ENCODE assay signal across 10 cellular contexts in the genomic region with DNA sequence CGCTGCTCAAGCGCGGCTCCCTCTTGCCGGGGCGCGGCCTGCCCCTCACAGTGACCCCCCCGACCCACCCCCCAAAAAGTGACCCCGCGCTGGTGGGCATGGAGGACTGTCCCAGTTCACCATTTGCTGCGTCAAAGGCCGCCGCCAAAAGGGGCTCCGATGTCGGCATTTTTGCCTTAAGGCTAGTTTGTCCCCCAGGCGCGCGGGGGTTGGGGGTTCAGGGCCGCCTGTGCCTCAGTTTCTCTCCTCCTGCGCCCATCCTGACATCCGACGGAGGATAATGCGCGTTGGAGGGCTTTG. TPM values are rescaled to one million over a fixed set of nuclear protein-coding genes. Genes with fewer than 3 reads are reported as not detected.
DNase-seq lines count a peak whose midpoint lies in the region; ATAC-seq and TF ChIP-seq lines count a peak whose summit lies in the region.
"Had no signal": no experiment of that assay in that cellular context is flagged by ENCODE, and none has a peak within 500 bp of the region (broad histone marks: within the 10 kb centered on the region; RNA-seq: fewer than 3 reads in every experiment).

No MANE protein-coding gene starts in this region.

- CTCF ChIA-PET in mammary epithelial cell (lab: Charles Lee; ENCODE audit: low non-redundant PET) = no interaction called here

- H2BK120ac ChIP-seq in mesendoderm (ENCODE audit: low read depth, low read length) = no peak overlapping the region

- H3K79me1 ChIP-seq in mesendoderm (ENCODE audit: low read length) = no peaks in the 10 kb centered on the region

- H3K4me3 ChIP-seq in left ventricle myocardium inferior (peak overlapping the region; percentile 59), mammary epithelial cell (replicated peaks in 1 of 3; ENCODE audit: insufficient read depth in 1 of 3, low read depth in 2 of 3, low read length in 3 of 3) (peak overlapping the region; percentile 29 to 65 (median 51)), muscle layer of duodenum (ENCODE audit: low read depth in 1 of 2, low read length in 2 of 2) (peak overlapping the region; percentile 41 to 45), uterus (peak overlapping the region; percentile 39 to 42), mesendoderm (ENCODE audit: low read length) (no peak overlapping the region)

- ATAC-seq in left cardiac atrium (no peak), HG02870 (IDR thresholded peaks at IDR 0.05; ENCODE audit: unreplicated experiment) (no peak), GM21619 (IDR thresholded peaks at IDR 0.05; ENCODE audit: unreplicated experiment) (no peak)

- TF ChIP-seq CTCF in left ventricle myocardium inferior (IDR thresholded peaks at IDR 0.05; ENCODE audit: borderline replicate concordance) (no peak), mammary epithelial cell (conservative IDR thresholded peaks at IDR 0.05 in 1 of 2, IDR thresholded peaks at IDR 0.05 in 1 of 2; ENCODE audit: extremely low read depth in 1 of 2, insufficient read depth in 1 of 2, low read depth in 1 of 2, low read length in 2 of 2) (no peak), uterus (IDR thresholded peaks at IDR 0.05) (no peak)

- TF ChIP-seq POLR2A in uterus (IDR thresholded peaks at IDR 0.05) = no peak

- H3K4ac ChIP-seq in mesendoderm (ENCODE audit: low read depth, low read length) = no peak overlapping the region

- H2AFZ ChIP-seq in mammary epithelial cell (ENCODE audit: low read depth, low read length) = peak overlapping the region; percentile 77

- H3K4me2 ChIP-seq in mammary epithelial cell (ENCODE audit: insufficient read depth, low read depth, low read length) (peak overlapping the region; percentile 99), mesendoderm (ENCODE audit: low read length) (no peak overlapping the region)

- no peaks in the 10 kb centered on the region for H3K36me3 ChIP-seq in left ventricle myocardium inferior
- H3K36me3 ChIP-seq in mammary epithelial cell (ENCODE audit: insufficient read depth, low read length) = no peaks in the 10 kb centered on the region
- peaks cover 0 to 8% of the 10 kb centered on the region in 2 donors for H3K36me3 ChIP-seq in muscle layer of duodenum (ENCODE audit: control insufficient read depth in 1 of 2, insufficient read depth in 2 of 2, low read length in 2 of 2)
- H3K36me3 ChIP-seq in uterus = no peaks in the 10 kb centered on the region
- H3K36me3 ChIP-seq in mesendoderm (ENCODE audit: control insufficient read depth, insufficient read depth, low read length) = no peaks in the 10 kb centered on the region
- H3K36me3 ChIP-seq: adrenal gland had no signal

- no peak overlapping the region for H3K18ac ChIP-seq in mesendoderm (ENCODE audit: low read length)

- peaks cover 100% of the 10 kb centered on the region for H3K4me1 ChIP-seq in left ventricle myocardium inferior
- H3K4me1 ChIP-seq in mammary epithelial cell (ENCODE audit: insufficient read depth, low read length) = peaks cover 63% of the 10 kb centered on the region
- H3K4me1 ChIP-seq in muscle layer of duodenum (ENCODE audit: control insufficient read depth in 1 of 2, insufficient read depth in 2 of 2, low read length in 2 of 2) = peaks cover 16 to 85% of the 10 kb centered on the region in 2 donors
- peaks cover 8 to 41% of the 10 kb centered on the region in 2 donors for H3K4me1 ChIP-seq in uterus
- H3K4me1 ChIP-seq in mesendoderm (ENCODE audit: control insufficient read depth, low read depth, low read length) = no peaks in the 10 kb centered on the region

- H3K9me3 ChIP-seq in left ventricle myocardium inferior (replicated peaks) (no peaks in the 10 kb centered on the region), mammary epithelial cell (replicated peaks; ENCODE audit: insufficient read depth, low read length) (no peaks in the 10 kb centered on the region), muscle layer of duodenum (ENCODE audit: control insufficient read depth in 1 of 2, low read length in 2 of 2) (no peaks in the 10 kb centered on the region), uterus (no peaks in the 10 kb centered on the region)
- H3K9me3 ChIP-seq: adrenal gland had no signal

- dilution Hi-C loops in mammary epithelial cell (cut with HindIII; ENCODE audit: low sequenced_read_pairs) = no loop called here

- H2BK15ac ChIP-seq in mesendoderm (replicated peaks; ENCODE audit: low read depth) = no peak overlapping the region

- no peak overlapping the region for H3K56ac ChIP-seq in mesendoderm (ENCODE audit: low read length)

- H3K27ac ChIP-seq in left ventricle myocardium inferior (replicated peaks) (peak overlapping the region; percentile 94), mammary epithelial cell (ENCODE audit: insufficient read depth, low read depth, low read length) (peak overlapping the region; percentile 80), muscle layer of duodenum (ENCODE audit: low read length) (peak overlapping the region; percentile 73), uterus (peak overlapping the region; percentile 95 to 99), mesendoderm (ENCODE audit: low read depth, low read length) (no peak overlapping the region)

- in situ Hi-C loops in mammary epithelial cell (cut with MboI; ENCODE audit: low sequenced_read_pairs in 2 of 2) = no loop called here

- no peaks in the 10 kb centered on the region for H3K27me3 ChIP-seq in left ventricle myocardium inferior (ENCODE audit: low read depth)
- no peaks in the 10 kb centered on the region for H3K27me3 ChIP-seq in mammary epithelial cell (ENCODE audit: insufficient read depth, low read length)
- no peaks in the 10 kb centered on the region for H3K27me3 ChIP-seq in muscle layer of duodenum (ENCODE audit: low read depth, low read length)
- no peaks in the 10 kb centered on the region for H3K27me3 ChIP-seq in uterus
- peaks cover 91% of the 10 kb centered on the region for H3K27me3 ChIP-seq in mesendoderm (ENCODE audit: insufficient read depth, low read length, poor library complexity)
- H3K27me3 ChIP-seq: adrenal gland had no signal

- DNase-seq in left ventricle myocardium inferior = no peak
- DNase-seq in left cardiac atrium = no peak
- DNase-seq in mammary epithelial cell = no peak
- DNase-seq in uterus = no peak
- DNase-seq in mesendoderm = no peak
- DNase-seq: adrenal gland, COR-L47 had no signal

- H4K5ac ChIP-seq in mesendoderm (ENCODE audit: low read length) = no peak overlapping the region

- H3K9ac ChIP-seq in mammary epithelial cell (ENCODE audit: insufficient read depth, low read length) = peak overlapping the region; percentile 82
- no peak overlapping the region for H3K9ac ChIP-seq in mesendoderm (ENCODE audit: low read length)

- H3K79me2 ChIP-seq in mammary epithelial cell (ENCODE audit: insufficient read depth, low read length) (peaks cover 89% of the 10 kb centered on the region), mesendoderm (ENCODE audit: control insufficient read depth, insufficient read depth, low read length) (no peaks in the 10 kb centered on the region)

- 39% methylated on average over 14 of the region's 23 CpGs for WGBS in mammary epithelial cell (ENCODE audit: low coverage, missing lambda C conversion rate)
- WGBS in mesendoderm (ENCODE audit: extremely low coverage, insufficient coverage, low lambda C conversion rate) = no CpG with 5 or more reads among the region's 23 CpGs

- no TSS peak for BruUV-seq in mammary epithelial cell (replicated peaks; lab: Mats Ljungman, UMichigan)

- H4K20me1 ChIP-seq in mammary epithelial cell (ENCODE audit: insufficient read depth, low read length) = no peaks in the 10 kb centered on the region

- no peak overlapping the region for H3K23ac ChIP-seq in mesendoderm (ENCODE audit: low read length)

- no peak overlapping the region for H4K8ac ChIP-seq in mesendoderm (ENCODE audit: low read depth, low read length)

- H2AK5ac ChIP-seq in mesendoderm (ENCODE audit: low read length) = no peak overlapping the region

- intact Hi-C loops in left ventricle myocardium inferior (cut with micrococcal nuclease) (no loop called here), left cardiac atrium (cut with DNase I) (no loop called here), mammary epithelial cell (cut with micrococcal nuclease) (loop anchor here (2.0 kb wide), 1 partner anchor 14 kb away; no protein-coding TSS in a partner anchor), uterus (cut with DNase I; ENCODE audit: low total_unique reads) (no loop called here)

- H2BK5ac ChIP-seq in mesendoderm (ENCODE audit: low read length) = no peak overlapping the region

RNA-seq across cellular contexts. Expression of a gene that starts 17.1 kb away (rescaled TPM):
- total RNA-seq in left ventricle myocardium inferior = 118 TPM
- total RNA-seq in left cardiac atrium = 100 to 1,000 TPM; 117 to 133 TPM
- 10 to 100 TPM; 43.2 to 76.1 TPM for total RNA-seq in mammary epithelial cell
- 24.5 TPM for polyA plus RNA-seq in mammary epithelial cell
- 215 TPM for polyA minus RNA-seq in mammary epithelial cell
- 100 to 1,000 TPM in 2 of 4 donors, 10 to 100 TPM in 2; 27.4 to 381 (median 78.4) TPM for total RNA-seq in uterus
- 0.07 TPM for polyA plus RNA-seq in mesendoderm (2013, experiment 1 of 2)
- polyA plus RNA-seq in mesendoderm (2013, experiment 2 of 2) = 0.10 TPM

RNA-seq across cellular contexts. Expression of a gene that starts 43.0 kb away (rescaled TPM):
- total RNA-seq in left ventricle myocardium inferior = 12.7 TPM
- total RNA-seq in left cardiac atrium = 1 to 10 TPM; 5.2 to 7.0 TPM
- total RNA-seq in mammary epithelial cell = under 1 TPM; under 0.01 to 0.28 TPM
- polyA plus RNA-seq in mammary epithelial cell = 0.07 TPM
- not detected for polyA minus RNA-seq in mammary epithelial cell
- under 1 TPM in 1 of 4 donors, not detected in 3; 0.14 TPM for total RNA-seq in uterus
- 0.03 TPM for polyA plus RNA-seq in mesendoderm (2013, experiment 1 of 2)
- 0.01 TPM for polyA plus RNA-seq in mesendoderm (2013, experiment 2 of 2)

RNA-seq across cellular contexts. Expression of a gene that starts 55.3 kb away (rescaled TPM):
- total RNA-seq in left ventricle myocardium inferior (31.4 TPM), left cardiac atrium (10 to 100 TPM; 25.5 to 28.1 TPM), mammary epithelial cell (10 to 100 TPM; 11.5 to 34.5 TPM), uterus (10 to 100 TPM in 2 of 4 donors, 1 to 10 TPM in 2; 3.3 to 76.8 (median 12.8) TPM)
- polyA plus RNA-seq in mammary epithelial cell = 35.6 TPM
- polyA minus RNA-seq in mammary epithelial cell = 13.5 TPM
- 64.6 TPM for polyA plus RNA-seq in mesendoderm (2013, experiment 1 of 2)
- 65.6 TPM for polyA plus RNA-seq in mesendoderm (2013, experiment 2 of 2)

Comparison
In these comparisons a context has a peak if more than half of its experiments do, and no peak if none do; other contexts are left out.
1. RNA of a gene that starts 43.0 kb away (total RNA-seq): 12.7 TPM in left ventricle myocardium inferior (single experiment) and 5.2 to 7.0 TPM in left cardiac atrium; under 0.01 to 0.28 TPM in mammary epithelial cell and 0.14 TPM in uterus; every median in the first group is over 4 times any median in the second.